Comparison of ENCODE assay signal across 8 cellular contexts in genomic region chr10:6202098-6202683, GRCh38. TPM values are rescaled to one million over a fixed set of nuclear protein-coding genes. Genes with fewer than 3 reads are reported as not detected.
DNase-seq lines count a peak whose midpoint lies in the region; ATAC-seq and TF ChIP-seq lines count a peak whose summit lies in the region.

No MANE protein-coding gene starts in this region.

- H3K27ac Mint-ChIP-seq in Calu3 (ENCODE audit: unreplicated experiment) (peak overlapping the region; percentile 71), MCF 10A (ENCODE audit: low read depth, unreplicated experiment) (no peak overlapping the region), mesothelial cell of epicardium (peak overlapping the region; percentile 88)

- H3K27me3 Mint-ChIP-seq in Calu3 (ENCODE audit: unreplicated experiment) (no peaks in the 10 kb centered on the region), MCF 10A (ENCODE audit: insufficient read depth, unreplicated experiment) (no peaks in the 10 kb centered on the region), mesothelial cell of epicardium (ENCODE audit: low read depth) (peaks cover 25% of the 10 kb centered on the region)

- H3K27ac ChIP-seq in urinary bladder (ENCODE audit: low read depth), result no peak overlapping the region

- peaks cover 2% of the 10 kb centered on the region for H3K4me1 ChIP-seq in urinary bladder (ENCODE audit: insufficient read depth)

- no peaks in the 10 kb centered on the region for H3K36me3 ChIP-seq in urinary bladder (ENCODE audit: insufficient read depth)

- H3K4me3 ChIP-seq in urinary bladder (ENCODE audit: low read depth, low read length), result peak overlapping the region; percentile 79

- H3K4me3 Mint-ChIP-seq in Calu3 (ENCODE audit: low read depth, unreplicated experiment) (peak overlapping the region; percentile 84), MCF 10A (ENCODE audit: unreplicated experiment) (peak overlapping the region; percentile 94), mesothelial cell of epicardium (peak overlapping the region; percentile 76)

- intact Hi-C loops in Calu3 (cut with micrococcal nuclease; ENCODE audit: unreplicated experiment) (loop anchor here (5.0 kb wide), 3 partner anchors 75 to 95 kb away; no protein-coding TSS in a partner anchor), MCF 10A (cut with micrococcal nuclease) (loop anchor here (1.0 to 2.0 kb wide), 3 partner anchors 79 to 199 kb away; no protein-coding TSS in a partner anchor)

- POLR2A ChIA-PET in MCF 10A (lab: Yijun Ruan, JAX), result interaction anchor here (0.5 to 6.9 kb wide), 14 partner anchors 39 to 760 kb away, joined by 3 to 100 read pairs (median 4); no protein-coding TSS in a partner anchor

- H3K36me3 Mint-ChIP-seq in Calu3 (ENCODE audit: insufficient read depth, unreplicated experiment) (peaks cover 60% of the 10 kb centered on the region), MCF 10A (ENCODE audit: insufficient read depth, unreplicated experiment) (no peaks in the 10 kb centered on the region), mesothelial cell of epicardium (no peaks in the 10 kb centered on the region)

- H3K4me1 Mint-ChIP-seq in Calu3 (ENCODE audit: low read depth, unreplicated experiment) (no peaks in the 10 kb centered on the region), MCF 10A (ENCODE audit: insufficient read depth, unreplicated experiment) (peaks cover 19% of the 10 kb centered on the region), mesothelial cell of epicardium (peaks cover 25% of the 10 kb centered on the region)

- ATAC-seq in HG03575 (IDR thresholded peaks at IDR 0.05; ENCODE audit: extremely low read depth, insufficient number of reproducible peaks, low FRiP score, unreplicated experiment), result peak; percentile 6
- no peak for ATAC-seq in HG02852 (IDR thresholded peaks at IDR 0.05; ENCODE audit: unreplicated experiment)

- TF ChIP-seq CTCF in Calu3 (IDR thresholded peaks at IDR 0.05; ENCODE audit: unreplicated experiment), result no peak
- TF ChIP-seq CTCF in MCF 10A (IDR thresholded peaks at IDR 0.05; ENCODE audit: unreplicated experiment), result no peak
- no peak for TF ChIP-seq CTCF in mesothelial cell of epicardium (IDR thresholded peaks at IDR 0.05; ENCODE audit: unreplicated experiment)

- BruUV-seq in Calu3 (replicated peaks; lab: Mats Ljungman, UMichigan) (no TSS peak), MCF 10A (replicated peaks; lab: Mats Ljungman, UMichigan) (no TSS peak)

- no peak for DNase-seq in Calu3
- no peak for DNase-seq in MCF 10A (ENCODE audit: unreplicated experiment)
- no peak for DNase-seq in mesothelial cell of epicardium (ENCODE audit: low spot score in 2 of 2, unreplicated experiment in 2 of 2)
- no peak for DNase-seq in SHP77 treated with DMSO at 0.1 percent for 48 hours (lab: John Stamatoyannopoulos, UW)
- no peak for DNase-seq in NOMO-1 treated with DMSO at 0.1 percent for 48 hours (lab: John Stamatoyannopoulos, UW; ENCODE audit: unreplicated experiment)

- CTCF ChIA-PET in Calu3 (lab: Charles Lee) (interaction anchor here (0.6 to 2.6 kb wide), 14 partner anchors 36 to 224 kb away, joined by 3 to 91 read pairs (median 6); no protein-coding TSS in a partner anchor), MCF 10A (lab: Yijun Ruan, JAX) (interaction anchor here (0.7 to 5.2 kb wide), 26 partner anchors 10 to 220 kb away, joined by 3 to 114 read pairs (median 4); no protein-coding TSS in a partner anchor)

- no peaks in the 10 kb centered on the region for H3K9me3 Mint-ChIP-seq in Calu3 (ENCODE audit: low read depth, unreplicated experiment)
- H3K9me3 Mint-ChIP-seq in MCF 10A (ENCODE audit: unreplicated experiment), result no peaks in the 10 kb centered on the region
- no peaks in the 10 kb centered on the region for H3K9me3 Mint-ChIP-seq in mesothelial cell of epicardium

- WGBS in urinary bladder, result 1% methylated on average over 29 of the region's 29 CpGs

RNA-seq across cellular contexts. Expression of gene PFKFB3, which starts 0.5 kb away (rescaled TPM):
- total RNA-seq in Calu3 (2022), result 273 and 293 TPM in 2 replicates
- total RNA-seq in MCF 10A (2022), result 15.8 and 17.8 TPM in 2 replicates
- 51.0 to 55.0 TPM (median 51.5 TPM) in 3 replicates for total RNA-seq in mesothelial cell of epicardium
- total RNA-seq in urinary bladder, result 6.5 TPM
- 31.8 TPM for polyA plus RNA-seq in urinary bladder
